ENCODE assay signal across 8 cellular contexts in the genomic region with DNA sequence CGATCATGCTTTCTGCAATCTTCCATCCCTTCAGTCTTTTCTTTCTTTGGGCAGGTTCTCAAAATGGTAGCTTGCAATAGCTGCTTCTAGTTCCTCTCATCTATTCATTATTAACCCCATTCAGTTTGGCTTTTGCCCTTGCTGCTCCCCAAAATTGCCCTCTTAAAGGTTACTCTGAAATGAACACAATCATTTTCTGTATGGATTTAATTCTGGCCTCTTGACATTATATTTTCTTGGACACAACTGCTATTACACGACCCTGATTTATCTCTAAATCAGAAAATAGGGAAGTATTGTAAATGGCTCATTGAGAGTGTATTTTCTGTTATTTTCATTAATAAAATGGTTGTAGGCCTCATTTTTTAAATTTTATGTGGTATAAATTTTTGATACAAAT. TPM values are rescaled to one million over a fixed set of nuclear protein-coding genes. Genes with fewer than 3 reads are reported as not detected.
A peak's percentile ranks its signal among the peaks of the same experiment; 100 is the strongest.
DNase-seq lines count a peak whose midpoint lies in the region; ATAC-seq and TF ChIP-seq lines count a peak whose summit lies in the region.

Gene ANGPTL5, minus strand, starts transcription at position 101 of the 400 bp plus-strand sequence. CDS start 8,613 bp downstream, outside the sequence.

- H3K4me3 ChIP-seq in HCT116 (replicated peaks in 1 of 2; ENCODE audit: low read depth in 1 of 2, low read length in 2 of 2) (peak within 1 kb of the TSS; percentile 60 to 71), iPS-18a (ENCODE audit: low read length) (peak within 1 kb of the TSS; percentile 77)

- H3K9ac ChIP-seq in HCT116 (ENCODE audit: low read length) (peak within 1 kb of the TSS; percentile 63), iPS-18a (ENCODE audit: low read length) (peak within 1 kb of the TSS; percentile 65)

- no TSS peak for BruUV-seq in HCT116 (replicated peaks; lab: Mats Ljungman, UMichigan)

- H2AFZ ChIP-seq in HCT116 (ENCODE audit: low read depth, low read length, poor library complexity, severe bottlenecking), result peak within 1 kb of the TSS; percentile 59

- no peaks in the 10 kb centered on the region for H4K20me1 ChIP-seq in HCT116 (ENCODE audit: insufficient read depth)

- peak within 1 kb of the TSS; percentile 90 for H3K4me3 Mint-ChIP-seq in activated T-helper 17 cell treated with anti-CD3 and anti-CD28 coated beads, Interleukin-2, amount 50 U/mL, for 72 hours
- peak within 1 kb of the TSS; percentile 86 for H3K4me3 Mint-ChIP-seq in stimulated activated effector memory CD8-positive, alpha-beta T cell treated with anti-CD3 and anti-CD28 coated beads, Interleukin-12 subunit alpha, Interleukin-12 subunit beta, amount 100 ng/mL, for 72 hours

- peaks cover 5% of the 10 kb centered on the region for H3K27me3 Mint-ChIP-seq in activated T-helper 17 cell treated with anti-CD3 and anti-CD28 coated beads, Interleukin-2, amount 50 U/mL, for 72 hours

- POLR2A ChIA-PET in HCT116 (lab: Charles Lee), result no interaction called here

- TF ChIP-seq CTCF in HCT116 (IDR thresholded peaks at IDR 0.05 in 2 of 3, conservative IDR thresholded peaks at IDR 0.05 in 1 of 3; ENCODE audit: borderline replicate concordance in 1 of 3, insufficient read depth in 1 of 3, low read depth in 2 of 3, low read length in 2 of 3), result no peak

- intact Hi-C loops in HCT116 (cut with micrococcal nuclease), result no loop called here

- TF ChIP-seq POLR2A in HCT116 (IDR thresholded peaks at IDR 0.05; ENCODE audit: borderline replicate concordance, extremely low read depth, insufficient read depth, insufficient read length), result no peak

- H3K36me3 ChIP-seq in HCT116 (ENCODE audit: control insufficient read depth in 1 of 2, insufficient read depth in 2 of 2, low read length in 2 of 2) (no peaks in the 10 kb centered on the region), iPS-18a (ENCODE audit: control insufficient read depth, low read depth, low read length) (no peaks in the 10 kb centered on the region)

- ATAC-seq in HCT116 (no peak), HG02884 (IDR thresholded peaks at IDR 0.05; ENCODE audit: unreplicated experiment) (no peak), HG03457 (IDR thresholded peaks at IDR 0.05; ENCODE audit: unreplicated experiment) (no peak)
- no peak for ATAC-seq in activated T-helper 17 cell treated with anti-CD3 and anti-CD28 coated beads, Interleukin-2, amount 50 U/mL, for 72 hours (replicated peaks)
- no peak for ATAC-seq in stimulated activated effector memory CD8-positive, alpha-beta T cell treated with anti-CD3 and anti-CD28 coated beads, Interleukin-12 subunit alpha, Interleukin-12 subunit beta, amount 100 ng/mL, for 72 hours

- CTCF ChIA-PET in HCT116 (lab: Charles Lee), result no interaction called here

- no peaks in the 10 kb centered on the region for H3K27me3 ChIP-seq in HCT116 (ENCODE audit: insufficient read depth, low read length)
- no peaks in the 10 kb centered on the region for H3K27me3 ChIP-seq in iPS-18a (ENCODE audit: control insufficient read depth, insufficient read depth, low read length)

- no peaks in the 10 kb centered on the region for H3K36me3 Mint-ChIP-seq in activated T-helper 17 cell treated with anti-CD3 and anti-CD28 coated beads, Interleukin-2, amount 50 U/mL, for 72 hours (ENCODE audit: low read depth)
- no peaks in the 10 kb centered on the region for H3K36me3 Mint-ChIP-seq in stimulated activated effector memory CD8-positive, alpha-beta T cell treated with anti-CD3 and anti-CD28 coated beads, Interleukin-12 subunit alpha, Interleukin-12 subunit beta, amount 100 ng/mL, for 72 hours

- peak within 1 kb of the TSS; percentile 84 for H3K4me2 ChIP-seq in HCT116 (ENCODE audit: low read length)

- H3K9me3 ChIP-seq in HCT116 (ENCODE audit: control insufficient read depth in 1 of 2, insufficient read depth in 1 of 2, low read depth in 1 of 2, low read length in 2 of 2), result no peaks in the 10 kb centered on the region
- H3K9me3 ChIP-seq in iPS-18a (ENCODE audit: control insufficient read depth, low read depth, low read length), result no peaks in the 10 kb centered on the region

- H3K27ac Mint-ChIP-seq in activated T-helper 17 cell treated with anti-CD3 and anti-CD28 coated beads, Interleukin-2, amount 50 U/mL, for 72 hours, result peak within 1 kb of the TSS; percentile 83
- H3K27ac Mint-ChIP-seq in stimulated activated effector memory CD8-positive, alpha-beta T cell treated with anti-CD3 and anti-CD28 coated beads, Interleukin-12 subunit alpha, Interleukin-12 subunit beta, amount 100 ng/mL, for 72 hours, result peak within 1 kb of the TSS; percentile 84

- no peaks in the 10 kb centered on the region for H3K9me2 ChIP-seq in HCT116 (ENCODE audit: insufficient read depth)

- no peaks in the 10 kb centered on the region for H3K79me2 ChIP-seq in HCT116 (ENCODE audit: insufficient read depth, low read length)

- no peaks in the 10 kb centered on the region for H3K9me3 Mint-ChIP-seq in activated T-helper 17 cell treated with anti-CD3 and anti-CD28 coated beads, Interleukin-2, amount 50 U/mL, for 72 hours
- H3K9me3 Mint-ChIP-seq in stimulated activated effector memory CD8-positive, alpha-beta T cell treated with anti-CD3 and anti-CD28 coated beads, Interleukin-12 subunit alpha, Interleukin-12 subunit beta, amount 100 ng/mL, for 72 hours, result no peaks in the 10 kb centered on the region

- TF ChIP-seq RAD21 in HCT116 (IDR thresholded peaks at IDR 0.05; ENCODE audit: low read depth), result no peak

- DNase-seq in HCT116 (ENCODE audit: low read depth, low spot score) (no peak), NCI-H1417 treated with DMSO at 0.1 percent for 48 hours (lab: John Stamatoyannopoulos, UW) (no peak)
- DNase-seq in stimulated activated effector memory CD8-positive, alpha-beta T cell treated with anti-CD3 and anti-CD28 coated beads, Interleukin-12 subunit alpha, Interleukin-12 subunit beta, amount 100 ng/mL, for 72 hours (ENCODE audit: low spot score in 2 of 2), result no peak
- DNase-seq in NK-92 treated with Interleukin-12 subunit alpha and Interleukin-12 subunit beta, amount 100 ng/mL, for 24 hours (lab: John Stamatoyannopoulos, UW), result no peak

- H3K4me1 Mint-ChIP-seq in activated T-helper 17 cell treated with anti-CD3 and anti-CD28 coated beads, Interleukin-2, amount 50 U/mL, for 72 hours, result peaks cover 20% of the 10 kb centered on the region
- peaks cover 15% of the 10 kb centered on the region for H3K4me1 Mint-ChIP-seq in stimulated activated effector memory CD8-positive, alpha-beta T cell treated with anti-CD3 and anti-CD28 coated beads, Interleukin-12 subunit alpha, Interleukin-12 subunit beta, amount 100 ng/mL, for 72 hours

- H3K4me1 ChIP-seq in HCT116 (ENCODE audit: control insufficient read depth in 1 of 2, insufficient read depth in 2 of 2, low read length in 2 of 2), result peaks cover 5 to 23% of the 10 kb centered on the region in 2 experiments; a peak in 3 of 4 replicates
- peaks cover 13% of the 10 kb centered on the region for H3K4me1 ChIP-seq in iPS-18a (ENCODE audit: control insufficient read depth, low read depth, low read length)

- RAD21 ChIA-PET in HCT116 (lab: Charles Lee; ENCODE audit: low non-redundant PET in 1 of 2, low total read pairs in 2 of 2, uncharacterized antibody in 2 of 2, unreplicated experiment in 2 of 2), result no interaction called here

- H3K27ac ChIP-seq in HCT116 (ENCODE audit: low read depth, low read length), result peak within 1 kb of the TSS; percentile 67
- peak within 1 kb of the TSS; percentile 27 for H3K27ac ChIP-seq in iPS-18a (ENCODE audit: low read length)

TF ChIP-seq in HCT116, 20 proteins besides CTCF, POLR2A, EP300 and RAD21 (continues in another document):
- TF ChIP-seq CBX3 (IDR thresholded peaks at IDR 0.05; ENCODE audit: low read depth) (no peak), EZH2phosphoT487 (IDR thresholded peaks at IDR 0.05; ENCODE audit: borderline replicate concordance) (no peak), CEBPB (IDR thresholded peaks at IDR 0.05; ENCODE audit: low read depth) (no peak), ZBTB33 (IDR thresholded peaks at IDR 0.05; ENCODE audit: extremely low read depth, insufficient replicate concordance, low read length) (no peak), ZFX (IDR thresholded peaks at IDR 0.05) (no peak), EGR1 (IDR thresholded peaks at IDR 0.05; ENCODE audit: low read depth) (no peak), SRF (IDR thresholded peaks at IDR 0.05; ENCODE audit: low read depth) (no peak), SP1 (IDR thresholded peaks at IDR 0.05; ENCODE audit: low read depth) (no peak), MAX (IDR thresholded peaks at IDR 0.05) (no peak), EZH2 (IDR thresholded peaks at IDR 0.05) (no peak), JUND (IDR thresholded peaks at IDR 0.05) (no peak)

RNA-seq across cellular contexts. Expression of gene ANGPTL5, which starts in this region (rescaled TPM):
- not detected for total RNA-seq in HCT116 (2021; ENCODE audit: unreplicated experiment)
- not detected in 2 replicates for polyA plus RNA-seq in HCT116 (2012)
- total RNA-seq in activated T-helper 17 cell treated with anti-CD3 and anti-CD28 coated beads, Interleukin-2, amount 50 U/mL, for 72 hours, result not detected
